In genomic region chr12:129372348-129372747, GRCh38 we compare ENCODE assay signal across 8 cellular contexts.
"Had no signal": no experiment of that assay in that cellular context is flagged by ENCODE, and none has a peak within 500 bp of the region (broad histone marks: within the 10 kb centered on the region; RNA-seq: fewer than 3 reads in every experiment).

No MANE protein-coding gene starts in this region.

- H3K4me1 Mint-ChIP-seq: GM23338, IgD-negative memory B cell had no signal

- H2AFZ ChIP-seq: GM23338 had no signal

- H3K4me3 Mint-ChIP-seq: GM23338, H9, HFFc6, IgD-negative memory B cell had no signal

- H3K27ac Mint-ChIP-seq: GM23338, H9, HFFc6, IgD-negative memory B cell had no signal

- H3K9me3 Mint-ChIP-seq: GM23338 had no signal

- H3K27ac ChIP-seq: HL-60 had no signal

- DNase-seq: H9, HCEC 1CT, HFFc6, KBM-7 had no signal

- H3K27me3 Mint-ChIP-seq: IgD-negative memory B cell had no signal

- H3K36me3 Mint-ChIP-seq: IgD-negative memory B cell had no signal

- H3K4me3 ChIP-seq: GM23338 had no signal

- H3K4me2 ChIP-seq: GM23338 had no signal

- ATAC-seq: GM23338, HepG2 had no signal
